Comparison of ENCODE assay signal across 8 cellular contexts in the genomic region with DNA sequence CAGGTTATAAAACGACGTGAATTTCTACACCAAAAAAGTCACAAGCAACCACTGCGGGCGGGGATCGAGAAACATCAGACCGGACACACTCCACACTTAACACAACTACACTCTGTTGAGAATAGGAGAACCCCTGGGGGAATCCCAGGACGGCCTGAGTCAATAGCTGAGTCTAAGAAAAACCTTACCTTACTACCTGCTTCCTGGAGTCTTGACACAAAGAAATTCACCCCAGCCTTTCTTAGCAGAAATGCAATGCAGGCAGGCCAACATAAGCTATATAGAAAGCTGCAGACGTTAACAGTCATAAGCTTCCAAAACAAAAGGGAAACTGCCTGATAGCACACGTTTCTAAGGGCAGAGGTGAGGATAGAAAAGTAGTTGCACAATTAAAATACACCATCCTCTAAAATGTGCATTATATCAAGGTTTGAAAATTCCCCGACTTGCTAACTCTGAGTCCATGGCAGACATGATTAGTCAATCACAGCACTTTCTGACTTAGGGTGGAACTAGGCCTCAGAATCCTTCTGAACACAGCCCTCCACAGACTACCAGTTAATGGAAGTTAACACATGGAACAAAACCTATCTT.
DNase-seq lines count a peak whose midpoint lies in the region; ATAC-seq, FAIRE-seq and TF ChIP-seq lines count a peak whose summit lies in the region.

No MANE protein-coding gene starts in this region.

- FAIRE-seq in H54 (lab: Jason Lieb, UNC), result no peak

- no peaks in the 10 kb centered on the region for H4K20me1 ChIP-seq in osteoblast (ENCODE audit: insufficient read depth, low read length)

- H2AFZ ChIP-seq in osteoblast (ENCODE audit: low read length), result no peak overlapping the region

- DNase-seq in GM19238 (ENCODE audit: insufficient read length, low spot score) (peak; percentile 59), osteoblast (ENCODE audit: insufficient read length, low spot score, missing footprints) (peak; percentile 17), NCI-H1417 (lab: John Stamatoyannopoulos, UW) (no peak), foreskin keratinocyte (no peak), erythroblast (lab: John Stamatoyannopoulos, UW) (no peak), H54 (ENCODE audit: insufficient read length, low spot score) (no peak)
- DNase-seq in activated CD8-positive, alpha-beta memory T cell treated with anti-CD3 and anti-CD28 coated beads, Interleukin-2, amount 50 U/mL, for 48 hours, result peak; percentile 76

- H3K4me1 ChIP-seq in osteoblast (ENCODE audit: insufficient read depth, low read length), result peaks cover 9% of the 10 kb centered on the region
- no peaks in the 10 kb centered on the region for H3K4me1 ChIP-seq in foreskin keratinocyte

- TF ChIP-seq CTCF in osteoblast (IDR thresholded peaks at IDR 0.05; ENCODE audit: extremely low read depth, low read depth, low read length), result no peak
- no peak for TF ChIP-seq CTCF in foreskin keratinocyte (conservative IDR thresholded peaks at IDR 0.05)

- H3K27me3 ChIP-seq in osteoblast (ENCODE audit: insufficient read depth, low read length) (peaks cover 5% of the 10 kb centered on the region), foreskin keratinocyte (no peaks in the 10 kb centered on the region)

- H3K79me2 ChIP-seq in osteoblast (ENCODE audit: insufficient read depth, low read length), result no peaks in the 10 kb centered on the region

- no peaks in the 10 kb centered on the region for H3K9me3 ChIP-seq in osteoblast (ENCODE audit: low read depth, low read length)

- no peak overlapping the region for H3K4me3 ChIP-seq in osteoblast (ENCODE audit: insufficient read depth, low read length)

- no peaks in the 10 kb centered on the region for H3K36me3 ChIP-seq in osteoblast (ENCODE audit: insufficient read depth, low read length)

- peak; percentile 48 for ATAC-seq in HG03196 (IDR thresholded peaks at IDR 0.05; ENCODE audit: unreplicated experiment)
- ATAC-seq in foreskin keratinocyte, result no peak

- no peak overlapping the region for H3K4me2 ChIP-seq in osteoblast (ENCODE audit: insufficient read depth, low read length)

- H3K27ac ChIP-seq in osteoblast (ENCODE audit: low read depth, low read length), result no peak overlapping the region
- no peak overlapping the region for H3K27ac ChIP-seq in foreskin keratinocyte

- no peak for TF ChIP-seq POLR2A in erythroblast (IDR thresholded peaks at IDR 0.05; ENCODE audit: low read length)
- no peak for TF ChIP-seq POLR2A in H54 (IDR thresholded peaks at IDR 0.05; ENCODE audit: low read depth, low read length)

Comparison
In these comparisons a context has a peak if more than half of its experiments do, and no peak if none do; other contexts are left out.
1. DNase-seq: peak in GM19238 (single experiment), activated CD8-positive, alpha-beta memory T cell treated with anti-CD3 and anti-CD28 coated beads, Interleukin-2, amount 50 U/mL, for 48 hours (single experiment) and osteoblast (single experiment); none in NCI-H1417 (0 of 3), foreskin keratinocyte (0 of 2), erythroblast (0 of 2) and H54 (single experiment).